In the genomic region with DNA sequence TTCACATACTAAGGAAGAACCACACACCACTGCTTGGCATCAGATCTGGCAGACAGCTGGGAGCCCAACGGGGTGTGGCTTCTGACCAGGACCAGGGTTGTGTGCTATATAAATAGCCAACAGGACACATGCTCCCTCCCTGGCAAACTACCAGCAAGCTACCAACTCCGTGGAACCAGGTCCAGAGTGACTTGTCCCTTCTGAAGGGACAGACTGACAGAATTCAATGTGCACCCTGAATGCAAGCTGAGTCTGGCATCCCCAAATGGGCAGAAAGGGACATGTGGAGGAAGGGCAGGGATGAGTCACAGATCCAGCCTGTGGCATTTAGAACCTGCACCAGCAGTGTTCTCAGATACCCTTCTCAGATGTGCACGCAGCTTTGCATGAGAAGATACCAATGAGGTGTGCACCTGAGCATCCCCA, we compare ENCODE assay signal across 15 cellular contexts.
DNase-seq lines count a peak whose midpoint lies in the region; ATAC-seq and TF ChIP-seq lines count a peak whose summit lies in the region.
"Had no signal": no experiment of that assay in that cellular context is flagged by ENCODE, and none has a peak within 500 bp of the region (broad histone marks: within the 10 kb centered on the region; RNA-seq: fewer than 3 reads in every experiment).

No MANE protein-coding gene starts in this region.

- no peaks in the 10 kb centered on the region for H3K9me3 ChIP-seq in mammary epithelial cell (replicated peaks; ENCODE audit: insufficient read depth, low read length)
- H3K9me3 ChIP-seq in right lobe of liver: no peaks in the 10 kb centered on the region
- H3K9me3 ChIP-seq: upper lobe of right lung had no signal

- no peaks in the 10 kb centered on the region for H3K9me3 Mint-ChIP-seq in MCF 10A (ENCODE audit: unreplicated experiment)
- H3K9me3 Mint-ChIP-seq: activated naive CD8-positive, alpha-beta T cell treated with anti-CD3 and anti-CD28 coated beads, Interleukin-2, amount 50 U/mL, for 24 hours had no signal

- H4K20me1 ChIP-seq in mammary epithelial cell (ENCODE audit: insufficient read depth, low read length): peaks cover 15% of the 10 kb centered on the region

- H3K4me1 ChIP-seq in mammary epithelial cell (ENCODE audit: insufficient read depth, low read length) (peaks cover 17% of the 10 kb centered on the region), right lobe of liver (peaks cover 0 to 13% (median 4%) of the 10 kb centered on the region in 4 donors)
- H3K4me1 ChIP-seq: upper lobe of right lung had no signal

- no peak overlapping the region for H3K9ac ChIP-seq in mammary epithelial cell (ENCODE audit: insufficient read depth, low read length)

- H2AFZ ChIP-seq in mammary epithelial cell (ENCODE audit: low read depth, low read length): no peak overlapping the region

- no TSS peak for BruUV-seq in MCF 10A (replicated peaks; lab: Mats Ljungman, UMichigan)
- BruUV-seq in mammary epithelial cell (replicated peaks; lab: Mats Ljungman, UMichigan): no TSS peak

- H3K4me3 Mint-ChIP-seq in MCF 10A (ENCODE audit: unreplicated experiment): no peak overlapping the region
- H3K4me3 Mint-ChIP-seq: activated naive CD8-positive, alpha-beta T cell treated with anti-CD3 and anti-CD28 coated beads, Interleukin-2, amount 50 U/mL, for 24 hours; nephron had no signal

- in situ Hi-C loops in mammary epithelial cell (cut with MboI; ENCODE audit: low sequenced_read_pairs in 2 of 2): no loop called here

- POLR2A ChIA-PET in MCF 10A (lab: Yijun Ruan, JAX): interaction anchor here (0.6 to 0.7 kb wide), 2 partner anchors 15 to 97 kb away, joined by 3 read pairs; no protein-coding TSS in a partner anchor

- H3K79me2 ChIP-seq in mammary epithelial cell (ENCODE audit: insufficient read depth, low read length): peaks cover 77% of the 10 kb centered on the region

- H3K27me3 Mint-ChIP-seq in MCF 10A (ENCODE audit: insufficient read depth, unreplicated experiment): no peaks in the 10 kb centered on the region
- H3K27me3 Mint-ChIP-seq: activated naive CD8-positive, alpha-beta T cell treated with anti-CD3 and anti-CD28 coated beads, Interleukin-2, amount 50 U/mL, for 24 hours had no signal

- intact Hi-C loops in MCF 10A (cut with micrococcal nuclease) (no loop called here), mammary epithelial cell (cut with micrococcal nuclease) (no loop called here), right lobe of liver (cut with DNase I) (no loop called here)

- WGBS in mammary epithelial cell (ENCODE audit: low coverage, missing lambda C conversion rate): 26% methylated on average over 3 of the region's 3 CpGs
- WGBS in right lobe of liver (ENCODE audit: insufficient coverage, low coverage, low lambda C conversion rate, missing lambda C conversion rate): 67% methylated on average over 1 of the region's 3 CpGs

- ATAC-seq in right lobe of liver (peak; percentile 92 to 98 (median 96)), HG03457 (IDR thresholded peaks at IDR 0.05; ENCODE audit: unreplicated experiment) (no peak), HG03097 (IDR thresholded peaks at IDR 0.05; ENCODE audit: low FRiP score, unreplicated experiment) (no peak), GM18907 (IDR thresholded peaks at IDR 0.05; ENCODE audit: unreplicated experiment) (no peak)
- ATAC-seq: activated naive CD8-positive, alpha-beta T cell treated with anti-CD3 and anti-CD28 coated beads, Interleukin-2, amount 50 U/mL, for 24 hours; upper lobe of right lung had no signal

- H3K36me3 Mint-ChIP-seq in MCF 10A (ENCODE audit: insufficient read depth, unreplicated experiment): peaks cover 17% of the 10 kb centered on the region

- dilution Hi-C loops in mammary epithelial cell (cut with HindIII; ENCODE audit: low sequenced_read_pairs): no loop called here

- H3K27ac ChIP-seq in mammary epithelial cell (ENCODE audit: insufficient read depth, low read depth, low read length): no peak overlapping the region
- H3K27ac ChIP-seq in right lobe of liver: no peak overlapping the region
- H3K27ac ChIP-seq: upper lobe of right lung had no signal

- peak; percentile 49 for DNase-seq in MCF 10A (ENCODE audit: unreplicated experiment)
- no peak for DNase-seq in mammary epithelial cell
- DNase-seq in cerebellum (ENCODE audit: low spot score): peak; percentile 88
- DNase-seq in right lobe of liver: peak; percentile 64 to 83 (median 78)
- DNase-seq in LoVo (ENCODE audit: low spot score): no peak
- DNase-seq: activated naive CD8-positive, alpha-beta T cell treated with anti-CD3 and anti-CD28 coated beads, Interleukin-2, amount 50 U/mL, for 24 hours; dermis blood vessel endothelial cell; GOT3; islet precursor cell; stimulated activated CD4-positive, alpha-beta T cell treated with anti-CD3 and anti-CD28 coated beads, Interleukin-15, amount 100 ng/mL, for 24 hours; upper lobe of right lung had no signal

- no peak overlapping the region for H3K4me2 ChIP-seq in mammary epithelial cell (ENCODE audit: insufficient read depth, low read depth, low read length)

- H3K36me3 ChIP-seq in mammary epithelial cell (ENCODE audit: insufficient read depth, low read length) (no peaks in the 10 kb centered on the region), right lobe of liver (no peaks in the 10 kb centered on the region)
- H3K36me3 ChIP-seq: upper lobe of right lung had no signal

- H3K4me3 ChIP-seq in mammary epithelial cell (replicated peaks in 1 of 3; ENCODE audit: insufficient read depth in 1 of 3, low read depth in 2 of 3, low read length in 3 of 3) (no peak overlapping the region), right lobe of liver (no peak overlapping the region)
- H3K4me3 ChIP-seq: upper lobe of right lung had no signal

- H3K27me3 ChIP-seq in mammary epithelial cell (ENCODE audit: insufficient read depth, low read length) (no peaks in the 10 kb centered on the region), right lobe of liver (no peaks in the 10 kb centered on the region)
- H3K27me3 ChIP-seq: upper lobe of right lung had no signal

- no peak for TF ChIP-seq POLR2A in right lobe of liver (IDR thresholded peaks at IDR 0.05)

- no peak overlapping the region for H3K27ac Mint-ChIP-seq in MCF 10A (ENCODE audit: low read depth, unreplicated experiment)
- H3K27ac Mint-ChIP-seq: activated naive CD8-positive, alpha-beta T cell treated with anti-CD3 and anti-CD28 coated beads, Interleukin-2, amount 50 U/mL, for 24 hours had no signal

- H3K4me1 Mint-ChIP-seq in MCF 10A (ENCODE audit: insufficient read depth, unreplicated experiment): peaks cover 27% of the 10 kb centered on the region

- TF ChIP-seq CTCF in MCF 10A (IDR thresholded peaks at IDR 0.05; ENCODE audit: unreplicated experiment) (no peak), mammary epithelial cell (conservative IDR thresholded peaks at IDR 0.05 in 1 of 2, IDR thresholded peaks at IDR 0.05 in 1 of 2; ENCODE audit: extremely low read depth in 1 of 2, insufficient read depth in 1 of 2, low read depth in 1 of 2, low read length in 2 of 2) (no peak), right lobe of liver (IDR thresholded peaks at IDR 0.05) (no peak)

- CTCF ChIA-PET in MCF 10A (lab: Yijun Ruan, JAX) (interaction anchor here (1.0 to 1.1 kb wide), 2 partner anchors 145 kb away, joined by 3 read pairs; no protein-coding TSS in a partner anchor), mammary epithelial cell (lab: Charles Lee; ENCODE audit: low non-redundant PET) (no interaction called here)

Comparison
In these comparisons a context has a peak if more than half of its experiments do, and no peak if none do; other contexts are left out.
1. DNase-seq: peak in MCF 10A (single experiment), cerebellum (single experiment) and right lobe of liver (3 of 3); none in mammary epithelial cell (single experiment) and LoVo (single experiment).
2. ATAC-seq: peak in right lobe of liver (4 of 4); none in HG03457 (single experiment), HG03097 (single experiment) and GM18907 (single experiment).